Comparison of ENCODE assay signal across 8 cellular contexts in the genomic region with DNA sequence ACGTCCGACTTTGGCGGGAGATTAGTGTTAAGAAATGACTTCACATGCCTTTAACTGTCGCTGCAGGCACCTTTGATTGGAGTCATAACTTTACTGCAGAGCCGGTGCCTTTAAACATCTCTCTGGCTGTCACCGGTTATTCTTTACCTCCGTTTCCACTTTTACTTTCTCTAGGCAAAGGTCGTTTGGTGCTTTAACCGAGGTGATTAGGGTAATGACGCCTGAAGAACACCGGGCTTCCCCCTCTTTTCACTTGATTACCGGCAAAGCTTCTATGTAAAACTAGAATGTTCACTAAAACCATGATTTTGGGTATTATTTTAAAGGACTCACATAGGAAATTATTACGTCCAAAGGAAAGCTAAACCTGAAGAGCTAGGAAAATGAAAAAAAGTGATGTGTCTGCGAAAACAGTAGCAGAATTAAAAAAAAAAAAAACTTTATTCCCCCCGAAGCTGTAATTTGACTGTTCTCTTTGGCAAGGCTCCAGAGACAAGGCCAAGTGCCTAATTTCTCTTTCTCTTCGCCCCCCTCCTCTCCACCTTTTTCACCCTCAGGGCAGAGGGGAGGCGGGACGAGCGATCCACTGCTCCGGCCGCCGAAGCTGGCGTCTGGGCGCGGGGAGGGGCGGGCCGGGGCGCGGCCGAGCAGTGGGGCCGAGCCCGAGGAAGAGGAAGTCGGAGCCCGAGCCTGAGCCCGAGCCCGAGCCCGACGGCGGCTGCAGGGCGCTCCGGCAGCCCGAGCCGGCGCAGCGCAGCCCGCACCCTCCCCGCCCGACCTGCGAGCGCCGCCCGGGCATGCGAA. TPM values are rescaled to one million over a fixed set of nuclear protein-coding genes. Genes with fewer than 3 reads are reported as not detected.
DNase-seq lines count a peak whose midpoint lies in the region; ATAC-seq and TF ChIP-seq lines count a peak whose summit lies in the region.

PLEKHG1 (plus strand) TSS at position 687 of the 804 bp plus-strand sequence. CDS start 133,797 bp downstream, outside the sequence.

- peak within 1 kb of the TSS; percentile 67 for H3K9ac ChIP-seq in mucosa of stomach (ENCODE audit: low read length)

- peaks cover 34% of the 10 kb centered on the region for H3K4me1 Mint-ChIP-seq in stimulated activated naive CD8-positive, alpha-beta T cell treated with anti-CD3 and anti-CD28 coated beads, Interleukin-15, Interleukin-2, amounts not matched to agents 100 ng/mL and 50 ng/mL, for 24 hours (ENCODE audit: low read depth)

- 29% methylated on average over 25 of the region's 53 CpGs for WGBS in esophagus muscularis mucosa

- no peaks in the 10 kb centered on the region for H3K36me3 ChIP-seq in esophagus muscularis mucosa
- H3K36me3 ChIP-seq in mucosa of stomach (ENCODE audit: control insufficient read depth, insufficient read depth, low read length) = no peaks in the 10 kb centered on the region

- peaks cover 0 to 23% (median 20%) of the 10 kb centered on the region in 4 donors for H3K4me1 ChIP-seq in esophagus muscularis mucosa
- H3K4me1 ChIP-seq in mucosa of stomach (ENCODE audit: control insufficient read depth, insufficient read depth, low read length) = no peaks in the 10 kb centered on the region

- H3K4me3 ChIP-seq in esophagus muscularis mucosa (peak within 1 kb of the TSS; percentile 64 to 91 (median 82)), mucosa of stomach (ENCODE audit: low read length) (peak within 1 kb of the TSS; percentile 58)

- peaks cover 53% of the 10 kb centered on the region for H3K27me3 Mint-ChIP-seq in stimulated activated naive CD8-positive, alpha-beta T cell treated with anti-CD3 and anti-CD28 coated beads, Interleukin-15, Interleukin-2, amounts not matched to agents 100 ng/mL and 50 ng/mL, for 24 hours

- no peak for TF ChIP-seq EP300 in esophagus muscularis mucosa (IDR thresholded peaks at IDR 0.05)

- H3K9me3 Mint-ChIP-seq in stimulated activated naive CD8-positive, alpha-beta T cell treated with anti-CD3 and anti-CD28 coated beads, Interleukin-15, Interleukin-2, amounts not matched to agents 100 ng/mL and 50 ng/mL, for 24 hours = no peaks in the 10 kb centered on the region

- peak within 1 kb of the TSS; percentile 88 for H3K4me3 Mint-ChIP-seq in stimulated activated naive CD8-positive, alpha-beta T cell treated with anti-CD3 and anti-CD28 coated beads, Interleukin-15, Interleukin-2, amounts not matched to agents 100 ng/mL and 50 ng/mL, for 24 hours

- DNase-seq in SKM-1 treated with dmso at 0.1 percent for 144 hours (lab: John Stamatoyannopoulos, UW; ENCODE audit: unreplicated experiment) (peak; percentile 18), SKM-1 (lab: John Stamatoyannopoulos, UW; ENCODE audit: unreplicated experiment) (no peak), NCI-H774 (lab: John Stamatoyannopoulos, UW) (peak; percentile 42), esophagus muscularis mucosa (ENCODE audit: extremely low spot score) (no peak)
- peak; percentile 65 for DNase-seq in activated T-cell treated with anti-CD3 and anti-CD28 coated beads, Interleukin-2, amount 50 U/mL, for 1 hour

- TF ChIP-seq POLR2A in esophagus muscularis mucosa (IDR thresholded peaks at IDR 0.05; ENCODE audit: low read depth) = no peak

- H3K9me3 ChIP-seq in esophagus muscularis mucosa (no peaks in the 10 kb centered on the region), mucosa of stomach (ENCODE audit: control insufficient read depth, low read length) (no peaks in the 10 kb centered on the region)

- TF ChIP-seq CTCF in esophagus muscularis mucosa (IDR thresholded peaks at IDR 0.05) = no peak

- peak within 1 kb of the TSS; percentile 74 to 84 (median 78) for H3K27ac ChIP-seq in esophagus muscularis mucosa (replicated peaks in 1 of 4)

- intact Hi-C loops in esophagus muscularis mucosa (cut with DNase I) = loop anchor here (5.0 kb wide), 1 partner anchor 177 kb away; no protein-coding TSS in a partner anchor

- peak within 1 kb of the TSS; percentile 93 for H3K27ac Mint-ChIP-seq in stimulated activated naive CD8-positive, alpha-beta T cell treated with anti-CD3 and anti-CD28 coated beads, Interleukin-15, Interleukin-2, amounts not matched to agents 100 ng/mL and 50 ng/mL, for 24 hours

- H3K36me3 Mint-ChIP-seq in stimulated activated naive CD8-positive, alpha-beta T cell treated with anti-CD3 and anti-CD28 coated beads, Interleukin-15, Interleukin-2, amounts not matched to agents 100 ng/mL and 50 ng/mL, for 24 hours (ENCODE audit: low read depth) = no peaks in the 10 kb centered on the region

- peak; percentile 72 for ATAC-seq in HG02973 (IDR thresholded peaks at IDR 0.05; ENCODE audit: unreplicated experiment)

- peaks cover 0 to 4% (median 2%) of the 10 kb centered on the region in 4 donors for H3K27me3 ChIP-seq in esophagus muscularis mucosa
- no peaks in the 10 kb centered on the region for H3K27me3 ChIP-seq in mucosa of stomach (ENCODE audit: control insufficient read depth, insufficient read depth, low read length)

RNA-seq across cellular contexts. Expression of gene PLEKHG1, which starts in this region (rescaled TPM):
- total RNA-seq in esophagus muscularis mucosa = 10 to 100 TPM; 11.5 to 22.0 (median 13.2) TPM

Comparison
In these comparisons a context has a peak if more than half of its experiments do, and no peak if none do; other contexts are left out.
1. DNase-seq: peak in SKM-1 treated with dmso at 0.1 percent for 144 hours (single experiment), NCI-H774 (single experiment) and activated T-cell treated with anti-CD3 and anti-CD28 coated beads, Interleukin-2, amount 50 U/mL, for 1 hour (single experiment); none in SKM-1 (single experiment) and esophagus muscularis mucosa (single experiment).